Comparison of ENCODE assay signal across 2 cellular contexts in genomic region chr2:2633017-2633416, GRCh38.
TF ChIP-seq lines count a peak whose summit lies in the region.

No MANE protein-coding gene starts in this region.

TF ChIP-seq in liver, 16 proteins besides CTCF, POLR2A, EP300 and RAD21 (continued from another document):
- TF ChIP-seq, protein P1, sequence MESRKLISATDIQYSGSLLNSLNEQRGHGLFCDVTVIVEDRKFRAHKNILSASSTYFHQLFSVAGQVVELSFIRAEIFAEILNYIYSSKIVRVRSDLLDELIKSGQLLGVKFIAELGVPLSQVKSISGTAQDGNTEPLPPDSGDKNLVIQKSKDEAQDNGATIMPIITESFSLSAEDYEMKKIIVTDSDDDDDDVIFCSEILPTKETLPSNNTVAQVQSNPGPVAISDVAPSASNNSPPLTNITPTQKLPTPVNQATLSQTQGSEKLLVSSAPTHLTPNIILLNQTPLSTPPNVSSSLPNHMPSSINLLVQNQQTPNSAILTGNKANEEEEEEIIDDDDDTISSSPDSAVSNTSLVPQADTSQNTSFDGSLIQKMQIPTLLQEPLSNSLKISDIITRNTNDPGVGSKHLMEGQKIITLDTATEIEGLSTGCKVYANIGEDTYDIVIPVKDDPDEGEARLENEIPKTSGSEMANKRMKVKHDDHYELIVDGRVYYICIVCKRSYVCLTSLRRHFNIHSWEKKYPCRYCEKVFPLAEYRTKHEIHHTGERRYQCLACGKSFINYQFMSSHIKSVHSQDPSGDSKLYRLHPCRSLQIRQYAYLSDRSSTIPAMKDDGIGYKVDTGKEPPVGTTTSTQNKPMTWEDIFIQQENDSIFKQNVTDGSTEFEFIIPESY (IDR thresholded peaks at IDR 0.05), result no peak

TF ChIP-seq in HepG2, 621 proteins besides CTCF, POLR2A, EP300 and RAD21 (continued from another document):
- TF ChIP-seq CBX5 (CRISPR knock-in tag; IDR thresholded peaks at IDR 0.05; ENCODE audit: borderline replicate concordance), result no peak
- TF ChIP-seq ZSCAN29 (CRISPR knock-in tag; conservative IDR thresholded peaks at IDR 0.05), result no peak
- no peak for TF ChIP-seq ZNF432 (CRISPR knock-in tag; IDR thresholded peaks at IDR 0.05; ENCODE audit: borderline replicate concordance)
- no peak for TF ChIP-seq MAFG (CRISPR knock-in tag; IDR thresholded peaks at IDR 0.05)
- no peak for TF ChIP-seq ARHGAP35 (CRISPR knock-in tag; IDR thresholded peaks at IDR 0.05; ENCODE audit: borderline replicate concordance)
- TF ChIP-seq, protein P2, sequence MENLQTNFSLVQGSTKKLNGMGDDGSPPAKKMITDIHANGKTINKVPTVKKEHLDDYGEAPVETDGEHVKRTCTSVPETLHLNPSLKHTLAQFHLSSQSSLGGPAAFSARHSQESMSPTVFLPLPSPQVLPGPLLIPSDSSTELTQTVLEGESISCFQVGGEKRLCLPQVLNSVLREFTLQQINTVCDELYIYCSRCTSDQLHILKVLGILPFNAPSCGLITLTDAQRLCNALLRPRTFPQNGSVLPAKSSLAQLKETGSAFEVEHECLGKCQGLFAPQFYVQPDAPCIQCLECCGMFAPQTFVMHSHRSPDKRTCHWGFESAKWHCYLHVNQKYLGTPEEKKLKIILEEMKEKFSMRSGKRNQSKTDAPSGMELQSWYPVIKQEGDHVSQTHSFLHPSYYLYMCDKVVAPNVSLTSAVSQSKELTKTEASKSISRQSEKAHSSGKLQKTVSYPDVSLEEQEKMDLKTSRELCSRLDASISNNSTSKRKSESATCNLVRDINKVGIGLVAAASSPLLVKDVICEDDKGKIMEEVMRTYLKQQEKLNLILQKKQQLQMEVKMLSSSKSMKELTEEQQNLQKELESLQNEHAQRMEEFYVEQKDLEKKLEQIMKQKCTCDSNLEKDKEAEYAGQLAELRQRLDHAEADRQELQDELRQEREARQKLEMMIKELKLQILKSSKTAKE (CRISPR knock-in tag; IDR thresholded peaks at IDR 0.05; ENCODE audit: borderline replicate concordance), result no peak
